In genomic region chr6:56370591-56371198, GRCh38 we compare ENCODE assay signal across 8 cellular contexts.
DNase-seq lines count a peak whose midpoint lies in the region; ATAC-seq, FAIRE-seq and TF ChIP-seq lines count a peak whose summit lies in the region.

No MANE protein-coding gene starts in this region.

- peak; percentile 72 for FAIRE-seq in GM12878 (lab: Jason Lieb, UNC)

- H3K27me3 ChIP-seq in GM12878 (replicated peaks in 1 of 2; ENCODE audit: control insufficient read depth in 2 of 2, insufficient read depth in 2 of 2, low read length in 1 of 2) (no peaks in the 10 kb centered on the region), upper lobe of left lung (no peaks in the 10 kb centered on the region)

- H3K36me3 ChIP-seq in GM12878 (ENCODE audit: control insufficient read depth in 2 of 2, insufficient read depth in 2 of 2, low read length in 1 of 2), result no peaks in the 10 kb centered on the region
- no peaks in the 10 kb centered on the region for H3K36me3 ChIP-seq in upper lobe of left lung

- H3K79me2 ChIP-seq in GM12878 (ENCODE audit: control insufficient read depth, insufficient read depth, low read length), result no peaks in the 10 kb centered on the region

- H3K4me3 ChIP-seq in GM12878 (no peak overlapping the region), upper lobe of left lung (no peak overlapping the region)

- H3K27ac ChIP-seq in GM12878 (ENCODE audit: control insufficient read depth, insufficient read depth), result no peak overlapping the region
- H3K27ac ChIP-seq in upper lobe of left lung, result peak overlapping the region; percentile 54 to 85 (median 77)

- BruUV-seq in GM12878 (replicated peaks; lab: Mats Ljungman, UMichigan), result no TSS peak

- 95% methylated on average over 1 of the region's 1 CpG for WGBS in GM12878 (ENCODE audit: insufficient coverage, insufficient replicate concordance, low lambda C conversion rate, missing lambda C conversion rate)
- WGBS in upper lobe of left lung, 2 donors, result 60 to 68% methylated on average over 1 of the region's 1 CpG

- DNase-seq in NCI-H2171 (lab: John Stamatoyannopoulos, UW) (peak; percentile 43), GM12878 (ENCODE audit: low read depth, low spot score) (peak; percentile 34), left colon (no peak), upper lobe of left lung (peak in 1 of 2 donors; percentile 35)
- DNase-seq in stimulated activated CD4-positive, alpha-beta T cell treated with anti-CD3 and anti-CD28 coated beads, Interleukin-15, amount 100 ng/mL, for 24 hours, result no peak

- intact Hi-C loops in GM12878 (cut with micrococcal nuclease; ENCODE audit: unreplicated experiment), result no loop called here
- intact Hi-C loops in left colon (cut with DNase I, micrococcal nuclease), result loop anchor here in 1 of 2 donors (5.0 kb wide), 1 partner anchor 177 kb away; no protein-coding TSS in a partner anchor

- TF ChIP-seq EP300 in GM12878 (IDR thresholded peaks at IDR 0.05; ENCODE audit: borderline replicate concordance in 1 of 2, control insufficient read depth in 1 of 2, low read depth in 2 of 2, low read length in 2 of 2), result peak; percentile 24 to 27; a peak in 1 of 4 replicates
- no peak for TF ChIP-seq EP300 in upper lobe of left lung (IDR thresholded peaks at IDR 0.05)

- H4K20me1 ChIP-seq in GM12878 (ENCODE audit: control insufficient read depth, insufficient read depth), result no peaks in the 10 kb centered on the region

- peaks cover 11% of the 10 kb centered on the region for H3K4me1 ChIP-seq in GM12878 (ENCODE audit: control insufficient read depth, insufficient read depth, low read length)
- H3K4me1 ChIP-seq in upper lobe of left lung, result peaks cover 25 to 45% (median 37%) of the 10 kb centered on the region in 4 donors

- no peak overlapping the region for H3K9ac ChIP-seq in GM12878 (ENCODE audit: control insufficient read depth, insufficient read depth, low read length)

- H2AFZ ChIP-seq in GM12878 (ENCODE audit: control insufficient read depth, low read depth, low read length), result no peak overlapping the region

- no peaks in the 10 kb centered on the region for H3K9me3 ChIP-seq in GM12878 (replicated peaks; ENCODE audit: control insufficient read depth, insufficient read depth, low read length)
- no peaks in the 10 kb centered on the region for H3K9me3 ChIP-seq in upper lobe of left lung

- POLR2A ChIA-PET in GM12878 (lab: Charles Lee), result no interaction called here

- CTCF ChIA-PET in GM12878 (lab: Yijun Ruan, JAX), result interaction anchor here (0.8 to 2.6 kb wide), 8 partner anchors 13 to 223 kb away, joined by 3 to 23 read pairs (median 3); no protein-coding TSS in a partner anchor

- RAD21 ChIA-PET in GM12878 (lab: Charles Lee; ENCODE audit: unreplicated experiment), result interaction anchor here (1.5 to 2.9 kb wide), 3 partner anchors 9 to 224 kb away, joined by 4 to 16 read pairs (median 6); no protein-coding TSS in a partner anchor

- TF ChIP-seq RAD21 in GM12878 (IDR thresholded peaks at IDR 0.05; ENCODE audit: insufficient read depth, low read depth, low read length), result no peak

- TF ChIP-seq POLR2A in GM12878 (IDR thresholded peaks at IDR 0.05; ENCODE audit: low read depth, low read length) (no peak), upper lobe of left lung (IDR thresholded peaks at IDR 0.05) (no peak)

- SMC1A ChIA-PET in GM12878 (lab: Charles Lee; ENCODE audit: uncharacterized antibody, unreplicated experiment), result interaction anchor here (0.7 to 2.4 kb wide), 6 partner anchors 11 to 377 kb away, joined by 3 to 10 read pairs (median 5); no protein-coding TSS in a partner anchor

- peak overlapping the region; percentile 28 for H3K4me2 ChIP-seq in GM12878 (ENCODE audit: control insufficient read depth, insufficient read depth)

- TF ChIP-seq CTCF in GM12878 (IDR thresholded peaks at IDR 0.05 in 2 of 3, conservative IDR thresholded peaks at IDR 0.05 in 1 of 3; ENCODE audit: control insufficient read depth in 2 of 3, extremely low read depth in 1 of 3, insufficient read depth in 1 of 3, low read depth in 3 of 3, low read length in 3 of 3) (no peak), upper lobe of left lung (IDR thresholded peaks at IDR 0.05) (no peak)

- in situ Hi-C loops in GM12878 (cut with MboI), result no loop called here

- peak; percentile 97 for ATAC-seq in GM18511 (IDR thresholded peaks at IDR 0.05; ENCODE audit: unreplicated experiment)
- ATAC-seq in HG03064 (IDR thresholded peaks at IDR 0.05; ENCODE audit: low read depth, unreplicated experiment), result peak; percentile 82
- ATAC-seq in GM12878, result peak; percentile 88
- peak; percentile 60 for ATAC-seq in left colon
- peak; percentile 72 to 74 for ATAC-seq in upper lobe of left lung (ENCODE audit: low FRiP score in 2 of 2)
- ATAC-seq in GM21825 (IDR thresholded peaks at IDR 0.05; ENCODE audit: unreplicated experiment), result no peak

TF ChIP-seq in GM12878, 131 proteins besides CTCF, POLR2A, EP300 and RAD21 (continues in another document):
- no peak for TF ChIP-seq CHD2 (IDR thresholded peaks at IDR 0.05; ENCODE audit: borderline replicate concordance, low read depth, low read length)
- no peak for TF ChIP-seq BCL3 (IDR thresholded peaks at IDR 0.05; ENCODE audit: borderline replicate concordance, insufficient read depth, low read depth, low read length, poor library complexity, severe bottlenecking)
- peak; percentile 93 for TF ChIP-seq SPI1 (IDR thresholded peaks at IDR 0.05; ENCODE audit: borderline replicate concordance, insufficient read depth, low read depth, low read length)
- TF ChIP-seq ZSCAN29 (IDR thresholded peaks at IDR 0.05), result no peak
- TF ChIP-seq NRF1 (conservative IDR thresholded peaks at IDR 0.05; ENCODE audit: low read depth, low read length), result no peak
- TF ChIP-seq CEBPB (IDR thresholded peaks at IDR 0.05; ENCODE audit: borderline replicate concordance in 1 of 2, low read depth in 2 of 2, low read length in 2 of 2), result no peak
- no peak for TF ChIP-seq FOS (IDR thresholded peaks at IDR 0.05; ENCODE audit: borderline replicate concordance, extremely low read depth, insufficient read length)
- peak; percentile 60; the same call in 1 of the 2 replicates for TF ChIP-seq RELB (IDR thresholded peaks at IDR 0.05; ENCODE audit: low read depth)
- peak; percentile 43; the same call in 1 of the 2 replicates for TF ChIP-seq CBX5 (IDR thresholded peaks at IDR 0.05; ENCODE audit: low read depth)
- no peak for TF ChIP-seq ZNF207 (IDR thresholded peaks at IDR 0.05; ENCODE audit: borderline replicate concordance)
- peak; percentile 53; the same call in 1 of the 2 replicates for TF ChIP-seq ATF2 (IDR thresholded peaks at IDR 0.05; ENCODE audit: low read length)
- TF ChIP-seq EGR1 (IDR thresholded peaks at IDR 0.05; ENCODE audit: borderline replicate concordance in 1 of 2, low read depth in 2 of 2, low read length in 2 of 2), result no peak
- no peak for TF ChIP-seq KLF5 (IDR thresholded peaks at IDR 0.05; ENCODE audit: partially characterized antibody)
- no peak for TF ChIP-seq USF1 (IDR thresholded peaks at IDR 0.05; ENCODE audit: borderline replicate concordance, extremely low read length, insufficient read depth, low read depth, low read length)
- TF ChIP-seq NFIC (IDR thresholded peaks at IDR 0.05; ENCODE audit: low read depth, low read length), result peak; percentile 80
- TF ChIP-seq ASH2L (IDR thresholded peaks at IDR 0.05; ENCODE audit: borderline replicate concordance, low read depth), result no peak

Comparison
In these comparisons a context has a peak if more than half of its experiments do, and no peak if none do; other contexts are left out.
1. DNase-seq: peak in NCI-H2171 (single experiment) and GM12878 (single experiment); none in left colon (0 of 2) and stimulated activated CD4-positive, alpha-beta T cell treated with anti-CD3 and anti-CD28 coated beads, Interleukin-15, amount 100 ng/mL, for 24 hours (single experiment).